Comparison of ENCODE assay signal across 1 cellular context in genomic region chr1:177864530-177865305, GRCh38.
TF ChIP-seq lines count a peak whose summit lies in the region.

No MANE protein-coding gene starts in this region.

TF ChIP-seq in WTC11, 78 proteins besides CTCF, POLR2A, EP300 and RAD21 (continued from another document):
- TF ChIP-seq HMGXB4 (CRISPR knock-in tag; IDR thresholded peaks at IDR 0.05) = no peak
- TF ChIP-seq ELF4 (CRISPR knock-in tag; IDR thresholded peaks at IDR 0.05; ENCODE audit: low read depth) = no peak
- no peak for TF ChIP-seq EMX1 (CRISPR knock-in tag; IDR thresholded peaks at IDR 0.05)
- no peak for TF ChIP-seq ATF3 (CRISPR knock-in tag; conservative IDR thresholded peaks at IDR 0.05)
- no peak for TF ChIP-seq USF2 (CRISPR knock-in tag; IDR thresholded peaks at IDR 0.05)
- TF ChIP-seq HMGA2 (CRISPR knock-in tag; IDR thresholded peaks at IDR 0.05) = no peak
- no peak for TF ChIP-seq TP53 (CRISPR knock-in tag; IDR thresholded peaks at IDR 0.05)
- TF ChIP-seq ATF1 (CRISPR knock-in tag; IDR thresholded peaks at IDR 0.05) = no peak
- no peak for TF ChIP-seq ZNF138 (CRISPR knock-in tag; conservative IDR thresholded peaks at IDR 0.05)
- no peak for TF ChIP-seq IRF2 (CRISPR knock-in tag; IDR thresholded peaks at IDR 0.05; ENCODE audit: borderline replicate concordance, low read depth)
- TF ChIP-seq E2F1 (CRISPR knock-in tag; IDR thresholded peaks at IDR 0.05) = no peak
- TF ChIP-seq TCF7 (CRISPR knock-in tag; IDR thresholded peaks at IDR 0.05; ENCODE audit: low read depth) = no peak
- TF ChIP-seq JUN (CRISPR knock-in tag; IDR thresholded peaks at IDR 0.05) = no peak
